8 cellular contexts compared by ENCODE assay signal in genomic region chr12:101670007-101670671, GRCh38. TPM values are rescaled to one million over a fixed set of nuclear protein-coding genes. Genes with fewer than 3 reads are reported as not detected.
DNase-seq lines count a peak whose midpoint lies in the region; ATAC-seq and TF ChIP-seq lines count a peak whose summit lies in the region.

No MANE protein-coding gene starts in this region.

- no peaks in the 10 kb centered on the region for H3K36me3 ChIP-seq in liver (ENCODE audit: control insufficient read depth in 4 of 4, insufficient read depth in 3 of 4, low read depth in 1 of 4, low read length in 3 of 4)
- H3K36me3 ChIP-seq in uterus = no peaks in the 10 kb centered on the region

- TF ChIP-seq CTCF in GM20000 (IDR thresholded peaks at IDR 0.05; ENCODE audit: extremely low read depth, missing control alignments) (peak; percentile 40), cardiac fibroblast (IDR thresholded peaks at IDR 0.05; ENCODE audit: low read depth, low read length) (peak; percentile 58), liver (IDR thresholded peaks at IDR 0.05; ENCODE audit: low read depth, low read length, missing input control) (peak; percentile 78), uterus (IDR thresholded peaks at IDR 0.05) (peak; percentile 24 to 39 (median 29))

- TF ChIP-seq RAD21 in liver (IDR thresholded peaks at IDR 0.05) = peak; percentile 86 to 96

- intact Hi-C loops in uterus (cut with DNase I; ENCODE audit: low total_unique reads) = no loop called here

- no peak overlapping the region for H3K4me3 ChIP-seq in cardiac fibroblast (replicated peaks in 1 of 2; ENCODE audit: low read depth in 2 of 2, low read length in 2 of 2)
- no peak overlapping the region for H3K4me3 ChIP-seq in liver (ENCODE audit: low read depth in 1 of 3, low read length in 3 of 3)
- no peak overlapping the region for H3K4me3 ChIP-seq in uterus

- 38% methylated on average over 6 of the region's 6 CpGs for WGBS in liver

- peaks cover under 1 to 6% (median 3%) of the 10 kb centered on the region in 4 donors for H3K4me1 ChIP-seq in liver (ENCODE audit: control insufficient read depth in 4 of 4, insufficient read depth in 4 of 4, low read length in 3 of 4)
- H3K4me1 ChIP-seq in uterus = no peaks in the 10 kb centered on the region

- no peaks in the 10 kb centered on the region for H3K27me3 ChIP-seq in liver (ENCODE audit: control insufficient read depth in 4 of 4, insufficient read depth in 4 of 4, low read length in 3 of 4)
- H3K27me3 ChIP-seq in uterus = no peaks in the 10 kb centered on the region

- H3K27ac ChIP-seq in liver (ENCODE audit: low read depth in 1 of 2, low read length in 2 of 2) = no peak overlapping the region
- H3K27ac ChIP-seq in uterus = no peak overlapping the region

- no peak for TF ChIP-seq POLR2A in uterus (IDR thresholded peaks at IDR 0.05)

- DNase-seq in AG20443 (ENCODE audit: low spot score) (peak; percentile 49), GM20000 (ENCODE audit: low spot score) (peak; percentile 29), RPMI8226 (peak; percentile 29), cardiac fibroblast (ENCODE audit: low read depth in 2 of 2) (peak; percentile 66 to 69), uterus (peak in 1 of 2 donors; percentile 16), mesenteric fat pad (ENCODE audit: low spot score) (no peak)

- H3K9me3 ChIP-seq in liver (ENCODE audit: control insufficient read depth in 4 of 4, low read length in 3 of 4) (no peaks in the 10 kb centered on the region), uterus (no peaks in the 10 kb centered on the region)

- ATAC-seq in HG03457 (IDR thresholded peaks at IDR 0.05; ENCODE audit: unreplicated experiment) = no peak

- no peak overlapping the region for H3K9ac ChIP-seq in liver (ENCODE audit: low read depth in 1 of 2, low read length in 2 of 2)

TF ChIP-seq in liver, 16 proteins besides CTCF, POLR2A, EP300 and RAD21:
- TF ChIP-seq HNF4A (conservative IDR thresholded peaks at IDR 0.05) (peak in 1 of 2 donors; percentile 37), YY1 (IDR thresholded peaks at IDR 0.05) (peak; percentile 28), JUND (IDR thresholded peaks at IDR 0.05) (no peak), RXRA (IDR thresholded peaks at IDR 0.05) (peak; percentile 30 to 31), GABPA (IDR thresholded peaks at IDR 0.05 in 1 of 2, conservative IDR thresholded peaks at IDR 0.05 in 1 of 2) (no peak), TAF1 (conservative IDR thresholded peaks at IDR 0.05) (no peak)
TF ChIP-seq in liver: peak in this region for 3.

RNA-seq across cellular contexts. Expression of gene CHPT1, which starts 27.3 kb away (rescaled TPM):
- total RNA-seq in liver = 10 to 100 TPM; 51.5 to 96.6 TPM
- polyA plus RNA-seq in liver = 10 to 100 TPM; 57.9 to 65.5 TPM
- 100 to 1,000 TPM in 1 of 4 donors, 10 to 100 TPM in 3; 22.5 to 105 (median 51.1) TPM for total RNA-seq in uterus
- total RNA-seq in mesenteric fat pad = 63.3 TPM
